ENCODE assay signal across 8 cellular contexts in genomic region chr6:135675862-135676261, GRCh38.
DNase-seq lines count a peak whose midpoint lies in the region; FAIRE-seq and TF ChIP-seq lines count a peak whose summit lies in the region.

No MANE protein-coding gene starts in this region.

- DNase-seq in CMK (ENCODE audit: low read depth) (peak; percentile 25), GM19239 (ENCODE audit: insufficient read length, low spot score) (peak; percentile 13), NCI-H524 (lab: John Stamatoyannopoulos, UW) (peak; percentile 67 to 87), NCI-H1048 (lab: John Stamatoyannopoulos, UW) (no peak), NCI-H1694 treated with DMSO at 0.1 percent for 48 hours (lab: John Stamatoyannopoulos, UW) (no peak), esophagus muscularis mucosa (ENCODE audit: extremely low spot score) (no peak)
- DNase-seq in activated T-helper 2 cell treated with anti-CD3 and anti-CD28 coated beads, Interferon-gamma antibody, Interleukin-2, Interleukin-4, amounts not matched to agents 10 μg/mL and 5 μg/mL and 100 μg/mL, durations not matched to agents 14 hours and 24 hours and 36 hours (ENCODE audit: low spot score), result peak; percentile 17

- H3K9me3 ChIP-seq in liver (ENCODE audit: control insufficient read depth in 4 of 4, low read length in 3 of 4) (peaks cover 0 to 9% (median 2%) of the 10 kb centered on the region in 4 donors), esophagus muscularis mucosa (peaks cover 0 to 4% (median 0%) of the 10 kb centered on the region in 4 donors)

- peaks cover 49% of the 10 kb centered on the region for H3K36me3 Mint-ChIP-seq in activated T-helper 2 cell treated with anti-CD3 and anti-CD28 coated beads, Interferon-gamma antibody, Interleukin-2, Interleukin-4, amounts not matched to agents 10 μg/mL and 5 μg/mL and 100 μg/mL, durations not matched to agents 14 hours and 24 hours and 36 hours (ENCODE audit: low read depth)

- peak; percentile 32 to 42 for TF ChIP-seq RAD21 in liver (IDR thresholded peaks at IDR 0.05)

- H3K4me3 ChIP-seq in liver (ENCODE audit: low read depth in 1 of 3, low read length in 3 of 3) (no peak overlapping the region), esophagus muscularis mucosa (no peak overlapping the region)

- no peaks in the 10 kb centered on the region for H3K27me3 Mint-ChIP-seq in activated T-helper 2 cell treated with anti-CD3 and anti-CD28 coated beads, Interferon-gamma antibody, Interleukin-2, Interleukin-4, amounts not matched to agents 10 μg/mL and 5 μg/mL and 100 μg/mL, durations not matched to agents 14 hours and 24 hours and 36 hours (ENCODE audit: low read depth)

- no peak overlapping the region for H3K4me3 Mint-ChIP-seq in activated T-helper 2 cell treated with anti-CD3 and anti-CD28 coated beads, Interferon-gamma antibody, Interleukin-2, Interleukin-4, amounts not matched to agents 10 μg/mL and 5 μg/mL and 100 μg/mL, durations not matched to agents 14 hours and 24 hours and 36 hours (ENCODE audit: low read depth)

- H3K36me3 ChIP-seq in liver (ENCODE audit: control insufficient read depth in 4 of 4, insufficient read depth in 3 of 4, low read depth in 1 of 4, low read length in 3 of 4), result no peaks in the 10 kb centered on the region
- H3K36me3 ChIP-seq in esophagus muscularis mucosa, result no peaks in the 10 kb centered on the region

- no peak for TF ChIP-seq POLR2A in esophagus muscularis mucosa (IDR thresholded peaks at IDR 0.05; ENCODE audit: low read depth)

- no peaks in the 10 kb centered on the region for H3K27me3 ChIP-seq in liver (ENCODE audit: control insufficient read depth in 4 of 4, insufficient read depth in 4 of 4, low read length in 3 of 4)
- H3K27me3 ChIP-seq in esophagus muscularis mucosa, result no peaks in the 10 kb centered on the region

- TF ChIP-seq CTCF in liver (IDR thresholded peaks at IDR 0.05; ENCODE audit: low read depth, low read length, missing input control) (no peak), esophagus muscularis mucosa (IDR thresholded peaks at IDR 0.05) (no peak)

- intact Hi-C loops in activated T-helper 2 cell treated with anti-CD3 and anti-CD28 coated beads, Interferon-gamma antibody, Interleukin-2, Interleukin-4, amounts not matched to agents 10 μg/mL and 5 μg/mL and 100 μg/mL, durations not matched to agents 14 hours and 24 hours and 36 hours (cut with micrococcal nuclease), result loop anchor here (1.0 to 2.0 kb wide), 4 partner anchors 179 to 641 kb away; no protein-coding TSS in a partner anchor
- intact Hi-C loops in esophagus muscularis mucosa (cut with DNase I), result no loop called here

- H3K9me3 Mint-ChIP-seq in activated T-helper 2 cell treated with anti-CD3 and anti-CD28 coated beads, Interferon-gamma antibody, Interleukin-2, Interleukin-4, amounts not matched to agents 10 μg/mL and 5 μg/mL and 100 μg/mL, durations not matched to agents 14 hours and 24 hours and 36 hours, result peaks cover 43% of the 10 kb centered on the region

- 32% methylated on average over 1 of the region's 1 CpG for WGBS in liver
- whole genome bisulfite sequencing in esophagus muscularis mucosa, result 68% methylated on average over 1 of the region's 1 CpG

- TF ChIP-seq EP300 in esophagus muscularis mucosa (IDR thresholded peaks at IDR 0.05), result no peak

- peak overlapping the region; percentile 75 for H3K27ac Mint-ChIP-seq in activated T-helper 2 cell treated with anti-CD3 and anti-CD28 coated beads, Interferon-gamma antibody, Interleukin-2, Interleukin-4, amounts not matched to agents 10 μg/mL and 5 μg/mL and 100 μg/mL, durations not matched to agents 14 hours and 24 hours and 36 hours

- peaks cover 41% of the 10 kb centered on the region for H3K4me1 Mint-ChIP-seq in activated T-helper 2 cell treated with anti-CD3 and anti-CD28 coated beads, Interferon-gamma antibody, Interleukin-2, Interleukin-4, amounts not matched to agents 10 μg/mL and 5 μg/mL and 100 μg/mL, durations not matched to agents 14 hours and 24 hours and 36 hours (ENCODE audit: low read depth)

- no peaks in the 10 kb centered on the region for H3K4me1 ChIP-seq in liver (ENCODE audit: control insufficient read depth in 4 of 4, insufficient read depth in 4 of 4, low read length in 3 of 4)
- H3K4me1 ChIP-seq in esophagus muscularis mucosa, result no peaks in the 10 kb centered on the region

- no peak overlapping the region for H3K9ac ChIP-seq in liver (ENCODE audit: low read depth in 1 of 2, low read length in 2 of 2)

- no peak for FAIRE-seq in GM19239 (lab: Jason Lieb, UNC)

- H3K27ac ChIP-seq in liver (ENCODE audit: low read depth in 1 of 2, low read length in 2 of 2) (no peak overlapping the region), esophagus muscularis mucosa (replicated peaks in 1 of 4) (no peak overlapping the region)

TF ChIP-seq in liver, 16 proteins besides CTCF, POLR2A, EP300 and RAD21:
- TF ChIP-seq SP1 (IDR thresholded peaks at IDR 0.05) (no peak), REST (IDR thresholded peaks at IDR 0.05) (no peak), JUND (IDR thresholded peaks at IDR 0.05) (no peak), RXRA (IDR thresholded peaks at IDR 0.05) (no peak), HNF4G (IDR thresholded peaks at IDR 0.05) (no peak), FOXA1 (IDR thresholded peaks at IDR 0.05) (no peak), TAF1 (conservative IDR thresholded peaks at IDR 0.05) (no peak), FOXA2 (IDR thresholded peaks at IDR 0.05) (no peak), GABPA (IDR thresholded peaks at IDR 0.05 in 1 of 2, conservative IDR thresholded peaks at IDR 0.05 in 1 of 2) (no peak), YY1 (IDR thresholded peaks at IDR 0.05) (no peak), NR2F2 (IDR thresholded peaks at IDR 0.05) (no peak)
- TF ChIP-seq, protein P1, sequence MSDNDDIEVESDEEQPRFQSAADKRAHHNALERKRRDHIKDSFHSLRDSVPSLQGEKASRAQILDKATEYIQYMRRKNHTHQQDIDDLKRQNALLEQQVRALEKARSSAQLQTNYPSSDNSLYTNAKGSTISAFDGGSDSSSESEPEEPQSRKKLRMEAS (IDR thresholded peaks at IDR 0.05), result no peak
- TF ChIP-seq, protein P2, sequence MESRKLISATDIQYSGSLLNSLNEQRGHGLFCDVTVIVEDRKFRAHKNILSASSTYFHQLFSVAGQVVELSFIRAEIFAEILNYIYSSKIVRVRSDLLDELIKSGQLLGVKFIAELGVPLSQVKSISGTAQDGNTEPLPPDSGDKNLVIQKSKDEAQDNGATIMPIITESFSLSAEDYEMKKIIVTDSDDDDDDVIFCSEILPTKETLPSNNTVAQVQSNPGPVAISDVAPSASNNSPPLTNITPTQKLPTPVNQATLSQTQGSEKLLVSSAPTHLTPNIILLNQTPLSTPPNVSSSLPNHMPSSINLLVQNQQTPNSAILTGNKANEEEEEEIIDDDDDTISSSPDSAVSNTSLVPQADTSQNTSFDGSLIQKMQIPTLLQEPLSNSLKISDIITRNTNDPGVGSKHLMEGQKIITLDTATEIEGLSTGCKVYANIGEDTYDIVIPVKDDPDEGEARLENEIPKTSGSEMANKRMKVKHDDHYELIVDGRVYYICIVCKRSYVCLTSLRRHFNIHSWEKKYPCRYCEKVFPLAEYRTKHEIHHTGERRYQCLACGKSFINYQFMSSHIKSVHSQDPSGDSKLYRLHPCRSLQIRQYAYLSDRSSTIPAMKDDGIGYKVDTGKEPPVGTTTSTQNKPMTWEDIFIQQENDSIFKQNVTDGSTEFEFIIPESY (IDR thresholded peaks at IDR 0.05), result no peak
- TF ChIP-seq, protein P3, sequence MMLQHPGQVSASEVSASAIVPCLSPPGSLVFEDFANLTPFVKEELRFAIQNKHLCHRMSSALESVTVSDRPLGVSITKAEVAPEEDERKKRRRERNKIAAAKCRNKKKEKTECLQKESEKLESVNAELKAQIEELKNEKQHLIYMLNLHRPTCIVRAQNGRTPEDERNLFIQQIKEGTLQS (IDR thresholded peaks at IDR 0.05), result no peak

Comparison
In these comparisons a context has a peak if more than half of its experiments do, and no peak if none do; other contexts are left out.
1. DNase-seq: peak in CMK (single experiment), GM19239 (single experiment), NCI-H524 (2 of 2) and activated T-helper 2 cell treated with anti-CD3 and anti-CD28 coated beads, Interferon-gamma antibody, Interleukin-2, Interleukin-4, amounts not matched to agents 10 μg/mL and 5 μg/mL and 100 μg/mL, durations not matched to agents 14 hours and 24 hours and 36 hours (single experiment); none in NCI-H1048 (single experiment), NCI-H1694 treated with DMSO at 0.1 percent for 48 hours (single experiment) and esophagus muscularis mucosa (single experiment).